Comparison of ENCODE assay signal across 3 cellular contexts in the genomic region with DNA sequence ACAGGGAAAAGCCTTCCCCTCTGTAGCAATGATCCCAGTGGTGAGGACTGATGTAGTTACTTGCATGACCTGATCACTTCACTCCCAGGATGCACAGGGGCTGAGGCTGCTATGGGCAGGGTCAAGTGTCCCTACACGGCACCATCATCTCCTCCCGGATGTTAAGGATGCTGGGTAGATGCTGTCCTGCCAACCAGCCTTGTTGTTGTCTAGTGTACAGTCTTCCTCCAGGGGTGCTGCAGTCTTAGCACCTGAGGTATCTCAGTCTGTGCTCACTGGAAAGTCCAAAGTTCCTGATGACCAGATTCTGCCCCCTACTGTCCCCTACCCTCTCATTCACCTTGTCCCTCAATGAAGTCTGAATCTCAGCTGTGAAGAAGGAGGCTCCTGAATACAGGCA.
TF ChIP-seq lines count a peak whose summit lies in the region.

No MANE protein-coding gene starts in this region.

TF ChIP-seq in SK-N-SH, 30 proteins besides CTCF, POLR2A, EP300 and RAD21 (continued from another document):
- no peak for TF ChIP-seq NFIC (IDR thresholded peaks at IDR 0.05; ENCODE audit: borderline replicate concordance)
- no peak for TF ChIP-seq ZBTB33 (IDR thresholded peaks at IDR 0.05; ENCODE audit: borderline replicate concordance, low read depth)
- no peak for TF ChIP-seq USF2 (IDR thresholded peaks at IDR 0.05; ENCODE audit: borderline replicate concordance, low read depth, low read length)
- no peak for TF ChIP-seq NRF1 (IDR thresholded peaks at IDR 0.05; ENCODE audit: low read depth, low read length)
- TF ChIP-seq YY1 (IDR thresholded peaks at IDR 0.05; ENCODE audit: low read depth): no peak
- TF ChIP-seq POLR2AphosphoS5 (IDR thresholded peaks at IDR 0.05; ENCODE audit: low read depth, low read length): no peak
- no peak for TF ChIP-seq RXRA (IDR thresholded peaks at IDR 0.05; ENCODE audit: borderline replicate concordance, low read depth)
- TF ChIP-seq, protein P1, sequence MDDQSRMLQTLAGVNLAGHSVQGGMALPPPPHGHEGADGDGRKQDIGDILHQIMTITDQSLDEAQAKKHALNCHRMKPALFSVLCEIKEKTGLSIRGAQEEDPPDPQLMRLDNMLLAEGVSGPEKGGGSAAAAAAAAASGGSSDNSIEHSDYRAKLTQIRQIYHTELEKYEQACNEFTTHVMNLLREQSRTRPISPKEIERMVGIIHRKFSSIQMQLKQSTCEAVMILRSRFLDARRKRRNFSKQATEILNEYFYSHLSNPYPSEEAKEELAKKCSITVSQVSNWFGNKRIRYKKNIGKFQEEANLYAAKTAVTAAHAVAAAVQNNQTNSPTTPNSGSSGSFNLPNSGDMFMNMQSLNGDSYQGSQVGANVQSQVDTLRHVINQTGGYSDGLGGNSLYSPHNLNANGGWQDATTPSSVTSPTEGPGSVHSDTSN (IDR thresholded peaks at IDR 0.05): no peak
- TF ChIP-seq ELF1 (IDR thresholded peaks at IDR 0.05): no peak
- TF ChIP-seq MXI1 (IDR thresholded peaks at IDR 0.05; ENCODE audit: low read depth, low read length): no peak
- no peak for TF ChIP-seq SIN3A (IDR thresholded peaks at IDR 0.05; ENCODE audit: borderline replicate concordance, low read depth, low read length)
- TF ChIP-seq TEAD4 (IDR thresholded peaks at IDR 0.05; ENCODE audit: borderline replicate concordance, insufficient read depth): no peak
- TF ChIP-seq MEF2A (IDR thresholded peaks at IDR 0.05; ENCODE audit: borderline replicate concordance, low read depth): no peak
TF ChIP-seq in SK-N-SH: peak in this region for 0.

TF ChIP-seq in SK-N-SH treated with all-trans-retinoic acid at 6 μM for 48 hours, 23 proteins besides CTCF, POLR2A, EP300 and RAD21 (continued from another document):
- TF ChIP-seq, protein P2, sequence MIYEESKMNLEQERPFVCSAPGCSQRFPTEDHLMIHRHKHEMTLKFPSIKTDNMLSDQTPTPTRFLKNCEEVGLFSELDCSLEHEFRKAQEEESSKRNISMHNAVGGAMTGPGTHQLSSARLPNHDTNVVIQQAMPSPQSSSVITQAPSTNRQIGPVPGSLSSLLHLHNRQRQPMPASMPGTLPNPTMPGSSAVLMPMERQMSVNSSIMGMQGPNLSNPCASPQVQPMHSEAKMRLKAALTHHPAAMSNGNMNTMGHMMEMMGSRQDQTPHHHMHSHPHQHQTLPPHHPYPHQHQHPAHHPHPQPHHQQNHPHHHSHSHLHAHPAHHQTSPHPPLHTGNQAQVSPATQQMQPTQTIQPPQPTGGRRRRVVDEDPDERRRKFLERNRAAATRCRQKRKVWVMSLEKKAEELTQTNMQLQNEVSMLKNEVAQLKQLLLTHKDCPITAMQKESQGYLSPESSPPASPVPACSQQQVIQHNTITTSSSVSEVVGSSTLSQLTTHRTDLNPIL (CRISPR knock-in tag; IDR thresholded peaks at IDR 0.05; ENCODE audit: low read depth): no peak
- TF ChIP-seq ZNF565 (CRISPR knock-in tag; conservative IDR thresholded peaks at IDR 0.05; ENCODE audit: low read depth) (no peak), ZFP3 (CRISPR knock-in tag; IDR thresholded peaks at IDR 0.05) (no peak), POU6F1 (CRISPR knock-in tag; IDR thresholded peaks at IDR 0.05; ENCODE audit: borderline replicate concordance, low read depth) (no peak), BACH2 (CRISPR knock-in tag; IDR thresholded peaks at IDR 0.05; ENCODE audit: borderline replicate concordance) (no peak), OSR1 (CRISPR knock-in tag; IDR thresholded peaks at IDR 0.05) (no peak), ARNTL (CRISPR knock-in tag; IDR thresholded peaks at IDR 0.05; ENCODE audit: borderline replicate concordance, low read depth) (no peak), ZNF70 (CRISPR knock-in tag; IDR thresholded peaks at IDR 0.05) (no peak), ZFP30 (CRISPR knock-in tag; IDR thresholded peaks at IDR 0.05) (no peak), ESRRG (CRISPR knock-in tag; IDR thresholded peaks at IDR 0.05) (no peak)

TF ChIP-seq in WTC11, 78 proteins besides CTCF, POLR2A, EP300 and RAD21:
- TF ChIP-seq, protein P3, sequence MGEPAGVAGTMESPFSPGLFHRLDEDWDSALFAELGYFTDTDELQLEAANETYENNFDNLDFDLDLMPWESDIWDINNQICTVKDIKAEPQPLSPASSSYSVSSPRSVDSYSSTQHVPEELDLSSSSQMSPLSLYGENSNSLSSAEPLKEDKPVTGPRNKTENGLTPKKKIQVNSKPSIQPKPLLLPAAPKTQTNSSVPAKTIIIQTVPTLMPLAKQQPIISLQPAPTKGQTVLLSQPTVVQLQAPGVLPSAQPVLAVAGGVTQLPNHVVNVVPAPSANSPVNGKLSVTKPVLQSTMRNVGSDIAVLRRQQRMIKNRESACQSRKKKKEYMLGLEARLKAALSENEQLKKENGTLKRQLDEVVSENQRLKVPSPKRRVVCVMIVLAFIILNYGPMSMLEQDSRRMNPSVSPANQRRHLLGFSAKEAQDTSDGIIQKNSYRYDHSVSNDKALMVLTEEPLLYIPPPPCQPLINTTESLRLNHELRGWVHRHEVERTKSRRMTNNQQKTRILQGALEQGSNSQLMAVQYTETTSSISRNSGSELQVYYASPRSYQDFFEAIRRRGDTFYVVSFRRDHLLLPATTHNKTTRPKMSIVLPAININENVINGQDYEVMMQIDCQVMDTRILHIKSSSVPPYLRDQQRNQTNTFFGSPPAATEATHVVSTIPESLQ (CRISPR knock-in tag; IDR thresholded peaks at IDR 0.05): no peak
- no peak for TF ChIP-seq ATF2 (CRISPR knock-in tag; IDR thresholded peaks at IDR 0.05; ENCODE audit: borderline replicate concordance, low read depth)
- TF ChIP-seq JUN (CRISPR knock-in tag; IDR thresholded peaks at IDR 0.05): no peak
- TF ChIP-seq SMAD3 (CRISPR knock-in tag; IDR thresholded peaks at IDR 0.05; ENCODE audit: borderline replicate concordance): no peak
- no peak for TF ChIP-seq MYBL2 (CRISPR knock-in tag; IDR thresholded peaks at IDR 0.05)
- TF ChIP-seq KAT7 (CRISPR knock-in tag; IDR thresholded peaks at IDR 0.05; ENCODE audit: borderline replicate concordance): no peak
- no peak for TF ChIP-seq E2F1 (CRISPR knock-in tag; IDR thresholded peaks at IDR 0.05)
- no peak for TF ChIP-seq ZNF671 (CRISPR knock-in tag; IDR thresholded peaks at IDR 0.05)
- TF ChIP-seq ETV6 (CRISPR knock-in tag; IDR thresholded peaks at IDR 0.05): no peak
- no peak for TF ChIP-seq TEAD4 (CRISPR knock-in tag; IDR thresholded peaks at IDR 0.05)
- TF ChIP-seq NFE2L1 (CRISPR knock-in tag; IDR thresholded peaks at IDR 0.05): no peak
- TF ChIP-seq EMX1 (CRISPR knock-in tag; IDR thresholded peaks at IDR 0.05): no peak
- TF ChIP-seq ERG (CRISPR knock-in tag; IDR thresholded peaks at IDR 0.05): no peak
- TF ChIP-seq, protein P4, sequence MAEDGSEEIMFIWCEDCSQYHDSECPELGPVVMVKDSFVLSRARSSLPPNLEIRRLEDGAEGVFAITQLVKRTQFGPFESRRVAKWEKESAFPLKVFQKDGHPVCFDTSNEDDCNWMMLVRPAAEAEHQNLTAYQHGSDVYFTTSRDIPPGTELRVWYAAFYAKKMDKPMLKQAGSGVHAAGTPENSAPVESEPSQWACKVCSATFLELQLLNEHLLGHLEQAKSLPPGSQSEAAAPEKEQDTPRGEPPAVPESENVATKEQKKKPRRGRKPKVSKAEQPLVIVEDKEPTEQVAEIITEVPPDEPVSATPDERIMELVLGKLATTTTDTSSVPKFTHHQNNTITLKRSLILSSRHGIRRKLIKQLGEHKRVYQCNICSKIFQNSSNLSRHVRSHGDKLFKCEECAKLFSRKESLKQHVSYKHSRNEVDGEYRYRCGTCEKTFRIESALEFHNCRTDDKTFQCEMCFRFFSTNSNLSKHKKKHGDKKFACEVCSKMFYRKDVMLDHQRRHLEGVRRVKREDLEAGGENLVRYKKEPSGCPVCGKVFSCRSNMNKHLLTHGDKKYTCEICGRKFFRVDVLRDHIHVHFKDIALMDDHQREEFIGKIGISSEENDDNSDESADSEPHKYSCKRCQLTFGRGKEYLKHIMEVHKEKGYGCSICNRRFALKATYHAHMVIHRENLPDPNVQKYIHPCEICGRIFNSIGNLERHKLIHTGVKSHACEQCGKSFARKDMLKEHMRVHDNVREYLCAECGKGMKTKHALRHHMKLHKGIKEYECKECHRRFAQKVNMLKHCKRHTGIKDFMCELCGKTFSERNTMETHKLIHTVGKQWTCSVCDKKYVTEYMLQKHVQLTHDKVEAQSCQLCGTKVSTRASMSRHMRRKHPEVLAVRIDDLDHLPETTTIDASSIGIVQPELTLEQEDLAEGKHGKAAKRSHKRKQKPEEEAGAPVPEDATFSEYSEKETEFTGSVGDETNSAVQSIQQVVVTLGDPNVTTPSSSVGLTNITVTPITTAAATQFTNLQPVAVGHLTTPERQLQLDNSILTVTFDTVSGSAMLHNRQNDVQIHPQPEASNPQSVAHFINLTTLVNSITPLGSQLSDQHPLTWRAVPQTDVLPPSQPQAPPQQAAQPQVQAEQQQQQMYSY (CRISPR knock-in tag; IDR thresholded peaks at IDR 0.05): no peak
- TF ChIP-seq GRHL2 (CRISPR knock-in tag; IDR thresholded peaks at IDR 0.05; ENCODE audit: insufficient replicate concordance, severe bottlenecking): no peak
- TF ChIP-seq STAT6 (CRISPR knock-in tag; conservative IDR thresholded peaks at IDR 0.05; ENCODE audit: low read depth): no peak
- TF ChIP-seq ZNF532 (CRISPR knock-in tag; IDR thresholded peaks at IDR 0.05; ENCODE audit: borderline replicate concordance): no peak
- TF ChIP-seq ZNF121 (CRISPR knock-in tag; IDR thresholded peaks at IDR 0.05): no peak
